1 cellular context compared by ENCODE assay signal in genomic region chr2:10424916-10425505, GRCh38.
TF ChIP-seq lines count a peak whose summit lies in the region.

No MANE protein-coding gene starts in this region.

TF ChIP-seq in IMR-90, 13 proteins besides CTCF, POLR2A, EP300 and RAD21:
- TF ChIP-seq MAZ (IDR thresholded peaks at IDR 0.05; ENCODE audit: borderline replicate concordance, low read depth, low read length) (no peak), SMC3 (IDR thresholded peaks at IDR 0.05; ENCODE audit: low read depth, low read length) (no peak), RFX5 (IDR thresholded peaks at IDR 0.05; ENCODE audit: low read depth, low read length) (no peak), BHLHE40 (IDR thresholded peaks at IDR 0.05; ENCODE audit: low read depth, low read length) (no peak), ELK1 (IDR thresholded peaks at IDR 0.05; ENCODE audit: borderline replicate concordance, low read depth, low read length) (no peak), MAFK (IDR thresholded peaks at IDR 0.05; ENCODE audit: low read depth, low read length) (no peak), CHD1 (IDR thresholded peaks at IDR 0.05; ENCODE audit: low read depth, low read length) (no peak)
TF ChIP-seq in IMR-90: peak in this region for 0.
